Comparison of ENCODE assay signal across 11 cellular contexts in genomic region chr10:3807221-3807927, GRCh38. TPM values are rescaled to one million over a fixed set of nuclear protein-coding genes. Genes with fewer than 3 reads are reported as not detected.
DNase-seq lines count a peak whose midpoint lies in the region; ATAC-seq, FAIRE-seq and TF ChIP-seq lines count a peak whose summit lies in the region.
"Had no signal": no experiment of that assay in that cellular context is flagged by ENCODE, and none has a peak within 500 bp of the region (broad histone marks: within the 10 kb centered on the region; RNA-seq: fewer than 3 reads in every experiment).

No MANE protein-coding gene starts in this region.

- no peaks in the 10 kb centered on the region for H3K27me3 ChIP-seq in esophagus squamous epithelium
- no peaks in the 10 kb centered on the region for H3K27me3 ChIP-seq in small intestine (ENCODE audit: control insufficient read depth in 2 of 2, insufficient read depth in 2 of 2, low read length in 2 of 2)

- H3K27ac ChIP-seq in esophagus squamous epithelium (peak overlapping the region; percentile 85 to 95 (median 92)), small intestine (ENCODE audit: low read depth in 1 of 2, low read length in 1 of 2) (peak overlapping the region; percentile 93 to 96)

- peaks cover 75% of the 10 kb centered on the region for H3K4me1 Mint-ChIP-seq in activated CD4-positive, alpha-beta T cell treated with anti-CD3 and anti-CD28 coated beads, Interleukin-2, amount 10 ng/mL, durations not matched to agents 24 days and 14 days

- no peak for ATAC-seq in HG03520 (IDR thresholded peaks at IDR 0.05; ENCODE audit: unreplicated experiment)

- H3K4me3 ChIP-seq in esophagus squamous epithelium (no peak overlapping the region), small intestine (ENCODE audit: low read depth in 1 of 2, low read length in 2 of 2) (peak overlapping the region in 1 of 2 donors; percentile 17)

- H3K36me3 Mint-ChIP-seq in activated CD4-positive, alpha-beta T cell treated with anti-CD3 and anti-CD28 coated beads, Interleukin-2, amount 10 ng/mL, durations not matched to agents 24 days and 14 days (ENCODE audit: low read depth), result no peaks in the 10 kb centered on the region
- H3K36me3 Mint-ChIP-seq: activated naive CD8-positive, alpha-beta T cell had no signal

- TF ChIP-seq CTCF in esophagus squamous epithelium (IDR thresholded peaks at IDR 0.05), result no peak

- H3K4me1 ChIP-seq in esophagus squamous epithelium (peaks cover 42 to 73% (median 49%) of the 10 kb centered on the region in 3 donors), small intestine (ENCODE audit: control insufficient read depth in 2 of 2, insufficient read depth in 1 of 2, low read depth in 1 of 2, low read length in 1 of 2) (peaks cover 16 to 26% of the 10 kb centered on the region in 2 donors)

- peak; percentile 75 for DNase-seq in activated CD4-positive, alpha-beta T cell treated with anti-CD3 and anti-CD28 coated beads, Interleukin-2, amount 10 ng/mL, durations not matched to agents 24 days and 14 days
- DNase-seq in activated CD4-positive, alpha-beta T cell treated with anti-CD3 and anti-CD28 coated beads for 1 hour, result no peak
- DNase-seq in RCC 7860 (ENCODE audit: low spot score) (peak; percentile 22), esophagus squamous epithelium (lab: John Stamatoyannopoulos, UW) (no peak), small intestine (no peak), NK-92 (lab: John Stamatoyannopoulos, UW; ENCODE audit: unreplicated experiment) (no peak), NCI-H526 (lab: John Stamatoyannopoulos, UW) (no peak)
- DNase-seq: NCI-H1694 treated with DMSO at 0.1 percent for 48 hours had no signal

- no peaks in the 10 kb centered on the region for H3K9me3 ChIP-seq in esophagus squamous epithelium
- H3K9me3 ChIP-seq in small intestine (ENCODE audit: control insufficient read depth, low read depth), result no peaks in the 10 kb centered on the region

- no peaks in the 10 kb centered on the region for H3K9me3 Mint-ChIP-seq in activated CD4-positive, alpha-beta T cell treated with anti-CD3 and anti-CD28 coated beads, Interleukin-2, amount 10 ng/mL, durations not matched to agents 24 days and 14 days

- H3K4me3 Mint-ChIP-seq in activated CD4-positive, alpha-beta T cell treated with anti-CD3 and anti-CD28 coated beads, Interleukin-2, amount 10 ng/mL, durations not matched to agents 24 days and 14 days, result peak overlapping the region; percentile 51

- WGBS in esophagus squamous epithelium, 2 donors, result 78 to 85% methylated on average over 7 to 9 of the region's 15 CpGs
- WGBS in small intestine, 3 donors, result 65 to 82% (median 80%) methylated on average over 15 of the region's 15 CpGs

- no peak for FAIRE-seq in RCC 7860 (lab: Jason Lieb, UNC)
- FAIRE-seq in small intestine (lab: Jason Lieb, UNC), result no peak
- FAIRE-seq: islet of Langerhans had no signal

- no peak overlapping the region for H3K27ac Mint-ChIP-seq in activated CD4-positive, alpha-beta T cell treated with anti-CD3 and anti-CD28 coated beads, Interleukin-2, amount 10 ng/mL, durations not matched to agents 24 days and 14 days

- H3K36me3 ChIP-seq in esophagus squamous epithelium (no peaks in the 10 kb centered on the region), small intestine (ENCODE audit: control insufficient read depth in 2 of 2, insufficient read depth in 2 of 2, low read length in 2 of 2) (no peaks in the 10 kb centered on the region)

- TF ChIP-seq POLR2A in esophagus squamous epithelium (IDR thresholded peaks at IDR 0.05), result no peak

- intact Hi-C loops in activated CD4-positive, alpha-beta T cell treated with anti-CD3 and anti-CD28 coated beads, Interleukin-2, amount 10 ng/mL, durations not matched to agents 24 days and 14 days (cut with micrococcal nuclease), result loop anchor here (5.0 to 10.0 kb wide), 3 partner anchors 165 to 537 kb away; no protein-coding TSS in a partner anchor
- intact Hi-C loops in esophagus squamous epithelium (cut with DNase I), result no loop called here

- H3K27me3 Mint-ChIP-seq in activated CD4-positive, alpha-beta T cell treated with anti-CD3 and anti-CD28 coated beads, Interleukin-2, amount 10 ng/mL, durations not matched to agents 24 days and 14 days, result no peaks in the 10 kb centered on the region
- H3K27me3 Mint-ChIP-seq: activated naive CD8-positive, alpha-beta T cell had no signal

RNA-seq across cellular contexts. Expression of gene KLF6, which starts 22.4 kb away (rescaled TPM):
- 116 and 127 TPM in 2 replicates for total RNA-seq in activated CD4-positive, alpha-beta T cell treated with anti-CD3 and anti-CD28 coated beads, Interleukin-2, amount 10 ng/mL, durations not matched to agents 24 days and 14 days
- 10 to 100 TPM; 39.6 to 91.2 (median 74.2) TPM for total RNA-seq in esophagus squamous epithelium
- 10 to 100 TPM; 47.3 to 97.7 (median 63.0) TPM for polyA plus RNA-seq in small intestine

Comparison
In these comparisons a context has a peak if more than half of its experiments do, and no peak if none do; other contexts are left out.
1. DNase-seq: peak in activated CD4-positive, alpha-beta T cell treated with anti-CD3 and anti-CD28 coated beads, Interleukin-2, amount 10 ng/mL, durations not matched to agents 24 days and 14 days (single experiment) and RCC 7860 (single experiment); none in activated CD4-positive, alpha-beta T cell treated with anti-CD3 and anti-CD28 coated beads for 1 hour (single experiment), esophagus squamous epithelium (single experiment), small intestine (single experiment), NK-92 (single experiment) and NCI-H526 (0 of 2).